8 cellular contexts compared by ENCODE assay signal in genomic region chr9:128786681-128787582, GRCh38. TPM values are rescaled to one million over a fixed set of nuclear protein-coding genes. Genes with fewer than 3 reads are reported as not detected.
DNase-seq lines count a peak whose midpoint lies in the region; ATAC-seq and TF ChIP-seq lines count a peak whose summit lies in the region.

Gene TBC1D13 (plus strand): TSS chr9:128787253. CDS start chr9:128787354, 101 bp downstream.

- H3K4me1 ChIP-seq in Panc1 (ENCODE audit: control insufficient read depth, insufficient read depth, low read length) (peaks cover 10% of the 10 kb centered on the region), esophagus (ENCODE audit: control insufficient read depth in 2 of 2, insufficient read depth in 2 of 2, low read length in 1 of 2) (peaks cover 2 to 3% of the 10 kb centered on the region in 2 donors), mucosa of stomach (ENCODE audit: control insufficient read depth, insufficient read depth, low read length) (peaks cover 13% of the 10 kb centered on the region)

- H3K9me3 Mint-ChIP-seq in activated T-cell treated with anti-CD3 and anti-CD28 coated beads, Interleukin-2, amount 50 U/mL, for 24 hours: no peaks in the 10 kb centered on the region

- H3K9me3 ChIP-seq in Panc1 (ENCODE audit: control insufficient read depth, insufficient read depth, low read depth, low read length) (no peaks in the 10 kb centered on the region), esophagus (ENCODE audit: control insufficient read depth in 2 of 2, insufficient read depth in 1 of 2, low read depth in 1 of 2, low read length in 1 of 2) (no peaks in the 10 kb centered on the region), mucosa of stomach (ENCODE audit: control insufficient read depth, low read length) (no peaks in the 10 kb centered on the region)

- no peaks in the 10 kb centered on the region for H3K27me3 ChIP-seq in Panc1 (ENCODE audit: control insufficient read depth, insufficient read depth, low read length)
- H3K27me3 ChIP-seq in esophagus (ENCODE audit: control insufficient read depth in 1 of 2, insufficient read depth in 2 of 2, low read length in 2 of 2): no peaks in the 10 kb centered on the region
- no peaks in the 10 kb centered on the region for H3K27me3 ChIP-seq in mucosa of stomach (ENCODE audit: control insufficient read depth, insufficient read depth, low read length)

- intact Hi-C loops in Panc1 (cut with micrococcal nuclease; ENCODE audit: unreplicated experiment): no loop called here

- POLR2A ChIA-PET in Panc1 (lab: Charles Lee): no interaction called here

- ATAC-seq in GM21717 (IDR thresholded peaks at IDR 0.05; ENCODE audit: unreplicated experiment) (peak; percentile 70), Panc1 (peak; percentile 99)

- peak within 1 kb of the TSS; percentile 88 for H3K4me3 Mint-ChIP-seq in activated T-cell treated with anti-CD3 and anti-CD28 coated beads, Interleukin-2, amount 50 U/mL, for 24 hours

- H3K36me3 ChIP-seq in Panc1 (ENCODE audit: control insufficient read depth, insufficient read depth, low read length) (no peaks in the 10 kb centered on the region; the same call in 1 of the 2 replicates), esophagus (ENCODE audit: control insufficient read depth in 2 of 2, insufficient read depth in 2 of 2, low read length in 1 of 2) (peaks cover 0 to 15% of the 10 kb centered on the region in 2 donors), mucosa of stomach (ENCODE audit: control insufficient read depth, insufficient read depth, low read length) (no peaks in the 10 kb centered on the region)

- CTCF ChIA-PET in Panc1 (lab: Charles Lee): no interaction called here

- H3K4me1 Mint-ChIP-seq in activated T-cell treated with anti-CD3 and anti-CD28 coated beads, Interleukin-2, amount 50 U/mL, for 24 hours (ENCODE audit: low read depth): peaks cover 25% of the 10 kb centered on the region

- H3K4me3 ChIP-seq in Panc1 (ENCODE audit: low read depth in 2 of 2, low read length in 2 of 2) (peak within 1 kb of the TSS; percentile 73 to 75), esophagus (ENCODE audit: low read depth in 1 of 2, low read length in 2 of 2) (peak within 1 kb of the TSS; percentile 86 to 97), mucosa of stomach (ENCODE audit: low read length) (peak within 1 kb of the TSS; percentile 45)

- WGBS in esophagus, 2 donors: 7 to 8% methylated on average over 53 to 64 of the region's 64 CpGs

- BruUV-seq in Panc1 (replicated peaks; lab: Mats Ljungman, UMichigan): no TSS peak

- H3K27ac Mint-ChIP-seq in activated T-cell treated with anti-CD3 and anti-CD28 coated beads, Interleukin-2, amount 50 U/mL, for 24 hours: peak within 1 kb of the TSS; percentile 90

- DNase-seq in DMS153 (lab: John Stamatoyannopoulos, UW) (peak; percentile 63), KG1 (lab: John Stamatoyannopoulos, UW) (peak; percentile 64), Panc1 (ENCODE audit: low read depth, low spot score) (no peak)
- DNase-seq in activated T-cell treated with anti-CD3 and anti-CD28 coated beads, Interleukin-2, amount 50 U/mL, for 24 hours: peak; percentile 94
- DNase-seq in stimulated activated CD8-positive, alpha-beta memory T cell treated with anti-CD3 and anti-CD28 coated beads, Interleukin-4, amount 100 ng/mL, for 48 hours: peak; percentile 92

- peaks cover 38% of the 10 kb centered on the region for H3K36me3 Mint-ChIP-seq in activated T-cell treated with anti-CD3 and anti-CD28 coated beads, Interleukin-2, amount 50 U/mL, for 24 hours (ENCODE audit: low read depth)

- TF ChIP-seq CTCF in Panc1 (IDR thresholded peaks at IDR 0.05): no peak

- peak within 1 kb of the TSS; percentile 80 for H3K9ac ChIP-seq in mucosa of stomach (ENCODE audit: low read length)

- H3K27ac ChIP-seq in Panc1 (ENCODE audit: low read length): peak within 1 kb of the TSS; percentile 85
- H3K27ac ChIP-seq in esophagus (ENCODE audit: low read depth in 2 of 2, low read length in 1 of 2): peak within 1 kb of the TSS; percentile 60 to 86

- in situ Hi-C loops in Panc1 (cut with HindIII; ENCODE audit: low pct_unique_long_range_greater_than_20kb, low sequenced_read_pairs): no loop called here

- H3K27me3 Mint-ChIP-seq in activated T-cell treated with anti-CD3 and anti-CD28 coated beads, Interleukin-2, amount 50 U/mL, for 24 hours: no peaks in the 10 kb centered on the region

RNA-seq across cellular contexts. Expression of gene TBC1D13, which starts in this region (rescaled TPM):
- total RNA-seq in Panc1 (2021; ENCODE audit: unreplicated experiment): 21.3 TPM
- polyA plus RNA-seq in Panc1 (2012; ENCODE audit: insufficient read length): 15.0 TPM
- 10 to 100 TPM in 1 of 2 donors, 1 to 10 TPM in 1; 9.7 to 10.8 TPM for polyA plus RNA-seq in esophagus
